ENCODE assay signal across 28 cellular contexts in the genomic region with DNA sequence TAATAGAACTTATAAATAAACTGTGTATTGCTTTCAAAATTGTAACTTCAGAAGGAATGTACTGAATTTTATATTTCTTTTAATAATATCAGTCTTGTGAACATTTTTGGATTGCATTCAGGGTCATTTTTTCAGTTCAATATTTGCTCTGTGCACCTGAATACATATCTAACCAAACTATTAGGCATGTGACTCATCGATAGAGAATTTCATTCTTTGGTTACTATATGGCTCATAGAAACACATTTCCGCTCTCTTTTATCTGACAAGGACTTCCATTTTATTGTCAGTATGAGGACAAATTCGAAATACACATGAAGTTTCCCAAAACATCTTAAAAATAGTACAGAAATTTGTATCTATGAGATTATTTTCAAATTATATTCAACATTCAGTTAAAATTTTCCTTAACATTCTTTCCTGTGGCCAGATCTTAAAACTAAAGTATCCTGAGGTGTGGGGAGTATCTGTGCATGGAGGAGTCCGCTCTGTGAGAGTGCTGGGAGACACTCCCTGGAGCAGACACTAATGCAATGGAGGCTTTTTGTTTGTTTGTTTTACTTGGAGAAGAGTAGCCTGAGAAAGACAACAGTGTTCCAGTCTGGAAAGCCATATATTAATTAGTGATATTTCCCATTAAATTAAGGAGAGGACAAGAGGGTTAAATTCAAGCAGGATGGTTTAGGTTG.
A peak's percentile ranks its signal among the peaks of the same experiment; 100 is the strongest.
DNase-seq lines count a peak whose midpoint lies in the region; ATAC-seq and TF ChIP-seq lines count a peak whose summit lies in the region.
"Had no signal": no experiment of that assay in that cellular context is flagged by ENCODE, and none has a peak within 500 bp of the region (broad histone marks: within the 10 kb centered on the region; RNA-seq: fewer than 3 reads in every experiment).

No MANE protein-coding gene starts in this region.

- peak overlapping the region in 2 of 3 experiments; percentile 10 to 66; a peak in 1 of 7 replicates for H3K27ac Mint-ChIP-seq in H9
- H3K27ac Mint-ChIP-seq: activated T-cell treated with anti-CD3 and anti-CD28 coated beads, Interleukin-2, amount 50 U/mL, for 72 hours; immature natural killer cell; nephron; stimulated activated naive B cell treated with anti-CD40 and anti-IgM and Interleukin-4, amounts not matched to agents 10 μg/mL and 1 μg/mL and 100 μg/mL, for 72 hours; T-helper 17 cell had no signal

- no peaks in the 10 kb centered on the region for H3K36me3 ChIP-seq in PC-3 (ENCODE audit: low read depth, low read length)
- no peaks in the 10 kb centered on the region for H3K36me3 ChIP-seq in neuronal stem cell (replicated peaks in 1 of 2; ENCODE audit: control insufficient read depth in 2 of 2, insufficient read depth in 2 of 2, low read length in 2 of 2)
- H3K36me3 ChIP-seq: ascending aorta, HAP-1, upper lobe of right lung had no signal

- H3K4me3 ChIP-seq in PC-3 (ENCODE audit: low read length) (peak overlapping the region; percentile 50; the same call in 1 of the 2 replicates), neuronal stem cell (ENCODE audit: low read length in 2 of 2) (no peak overlapping the region)
- H3K4me3 ChIP-seq: ascending aorta, HAP-1, upper lobe of right lung had no signal

- no peak overlapping the region for H2BK20ac ChIP-seq in H9 (ENCODE audit: low read depth, low read length, poor library complexity, severe bottlenecking)

- no peak overlapping the region for H2BK15ac ChIP-seq in H9 (ENCODE audit: low read depth, low read length)
- H2BK15ac ChIP-seq in neuronal stem cell (ENCODE audit: low read length) = no peak overlapping the region

- no peak overlapping the region for H3K56ac ChIP-seq in H9 (ENCODE audit: insufficient read length, low read depth, low read length)

- no peak overlapping the region for H2BK120ac ChIP-seq in H9 (ENCODE audit: low read depth, low read length, poor library complexity, severe bottlenecking)
- no peak overlapping the region for H2BK120ac ChIP-seq in neuronal stem cell (ENCODE audit: low read depth, low read length)

- no peak overlapping the region for H3K23ac ChIP-seq in H9 (ENCODE audit: insufficient read length, low read depth, low read length)
- no peak overlapping the region for H3K23ac ChIP-seq in neuronal stem cell (ENCODE audit: low read depth, low read length, poor library complexity)

- H4K20me1 ChIP-seq in H9 (ENCODE audit: control insufficient read depth, insufficient read depth, insufficient read length) (no peaks in the 10 kb centered on the region), PC-3 (ENCODE audit: low read length) (no peaks in the 10 kb centered on the region)

- no peaks in the 10 kb centered on the region for H3K9me3 Mint-ChIP-seq in H9
- H3K9me3 Mint-ChIP-seq: stimulated activated naive B cell treated with anti-CD40 and anti-IgM and Interleukin-4, amounts not matched to agents 10 μg/mL and 1 μg/mL and 100 μg/mL, for 72 hours had no signal

- H3K4me2 ChIP-seq in H9 (ENCODE audit: insufficient read depth, insufficient read length, low read length) (no peak overlapping the region), PC-3 (ENCODE audit: low read length) (peak overlapping the region; percentile 79), neuronal stem cell (ENCODE audit: insufficient read depth, low read length, poor library complexity, severe bottlenecking) (no peak overlapping the region)

- H3K79me2 ChIP-seq in H9 (ENCODE audit: insufficient read depth, low read length) (no peaks in the 10 kb centered on the region), PC-3 (ENCODE audit: low read length) (no peaks in the 10 kb centered on the region)

- no peak overlapping the region for H2BK5ac ChIP-seq in H9 (ENCODE audit: insufficient read length, low read length)
- H2BK5ac ChIP-seq in neuronal stem cell (ENCODE audit: low read length) = no peak overlapping the region

- no peaks in the 10 kb centered on the region for H3K27me3 Mint-ChIP-seq in H9 (ENCODE audit: low read depth)
- H3K27me3 Mint-ChIP-seq: stimulated activated naive B cell treated with anti-CD40 and anti-IgM and Interleukin-4, amounts not matched to agents 10 μg/mL and 1 μg/mL and 100 μg/mL, for 72 hours; T-helper 17 cell had no signal

- intact Hi-C loops in PC-3 (cut with micrococcal nuclease) = loop anchor here (2.0 to 10.0 kb wide), 5 partner anchors 27 to 323 kb away; no protein-coding TSS in a partner anchor

- peaks cover 4 to 5% of the 10 kb centered on the region in 2 experiments; a peak in 2 of 4 replicates for H3K4me1 Mint-ChIP-seq in H9
- H3K4me1 Mint-ChIP-seq: immature natural killer cell; nephron; stimulated activated naive B cell treated with anti-CD40 and anti-IgM and Interleukin-4, amounts not matched to agents 10 μg/mL and 1 μg/mL and 100 μg/mL, for 72 hours; T-helper 17 cell had no signal

- H3K9me3 ChIP-seq in H9 (ENCODE audit: control insufficient read depth, low read depth, low read length) (no peaks in the 10 kb centered on the region), PC-3 (ENCODE audit: low read length) (no peaks in the 10 kb centered on the region), neuronal stem cell (replicated peaks in 1 of 2; ENCODE audit: control insufficient read depth in 2 of 2, insufficient read depth in 1 of 2, low read depth in 1 of 2, low read length in 2 of 2) (no peaks in the 10 kb centered on the region)
- H3K9me3 ChIP-seq: ascending aorta, HAP-1, upper lobe of right lung had no signal

- no peak overlapping the region for H3K14ac ChIP-seq in H9 (ENCODE audit: insufficient read depth, low read length)
- H3K14ac ChIP-seq in neuronal stem cell (ENCODE audit: low read length) = no peak overlapping the region

- H3F3A ChIP-seq in PC-3 (ENCODE audit: low read length, unreplicated experiment) = peaks cover 6% of the 10 kb centered on the region

- CTCF ChIA-PET in PC-3 (lab: Charles Lee) = no interaction called here

- H3K4me1 ChIP-seq in H9 (ENCODE audit: insufficient read depth, low read length) (no peaks in the 10 kb centered on the region), PC-3 (ENCODE audit: insufficient read depth, low read length) (peaks cover 46% of the 10 kb centered on the region), neuronal stem cell (ENCODE audit: control insufficient read depth in 2 of 2, insufficient read depth in 1 of 2, low read depth in 1 of 2, low read length in 2 of 2) (no peaks in the 10 kb centered on the region)
- H3K4me1 ChIP-seq: ascending aorta, upper lobe of right lung had no signal

- H2BK12ac ChIP-seq in H9 (ENCODE audit: insufficient read length, low read depth, low read length) = no peak overlapping the region
- no peak overlapping the region for H2BK12ac ChIP-seq in neuronal stem cell (ENCODE audit: low read length)

- H2AK5ac ChIP-seq in H9 (ENCODE audit: insufficient read length, low read length) (no peak overlapping the region), neuronal stem cell (ENCODE audit: low read depth, low read length) (no peak overlapping the region)

- H3K18ac ChIP-seq in H9 (ENCODE audit: insufficient read length, low read depth, low read length) = no peak overlapping the region
- no peak overlapping the region for H3K18ac ChIP-seq in neuronal stem cell (ENCODE audit: low read length)

- H2AFZ ChIP-seq in H9 (ENCODE audit: low read length) (no peak overlapping the region), PC-3 (ENCODE audit: low read length) (peak overlapping the region; percentile 68), neuronal stem cell (ENCODE audit: low read length) (peak overlapping the region; percentile 17)

- peak; percentile 84 for ATAC-seq in PC-3
- no peak for ATAC-seq in HG03378 (IDR thresholded peaks at IDR 0.05; ENCODE audit: unreplicated experiment)
- ATAC-seq: activated CD4-positive, CD25-positive, alpha-beta regulatory T cell treated with anti-CD3 and anti-CD28 coated beads, Interleukin-2, amount 50 U/mL, for 24 hours; activated T-cell treated with anti-CD3 and anti-CD28 coated beads, Interleukin-2, amount 50 U/mL, for 72 hours; left colon; Right ventricle myocardium inferior; SK-N-SH treated with all-trans-retinoic acid at 6 μM for 48 hours; stimulated activated naive B cell treated with anti-CD40 and anti-IgM and Interleukin-4, amounts not matched to agents 10 μg/mL and 1 μg/mL and 100 μg/mL, for 72 hours; T-helper 17 cell; upper lobe of right lung had no signal

- no peak overlapping the region for H3K27ac ChIP-seq in H9 (ENCODE audit: insufficient read length, low read depth, low read length)
- H3K27ac ChIP-seq in PC-3 (ENCODE audit: low read length) = peak overlapping the region; percentile 82
- no peak overlapping the region for H3K27ac ChIP-seq in neuronal stem cell (replicated peaks; ENCODE audit: low read length)
- H3K27ac ChIP-seq: ascending aorta, HL-60, upper lobe of right lung had no signal

- H3K4ac ChIP-seq in H9 (ENCODE audit: low read depth, low read length) (no peak overlapping the region), neuronal stem cell (ENCODE audit: low read length) (no peak overlapping the region)

- DNase-seq in H9 (no peak), PC-3 (peak; percentile 91), dermis blood vessel endothelial cell (peak; percentile 67), neuronal stem cell (ENCODE audit: low spot score) (no peak), NCI-H1092 (lab: John Stamatoyannopoulos, UW) (no peak), NCI-H1436 treated with DMSO at 0.1 percent for 48 hours (lab: John Stamatoyannopoulos, UW) (no peak), 8988T (no peak)
- DNase-seq: activated CD4-positive, alpha-beta T cell treated with anti-CD3 and anti-CD28 coated beads, Interleukin-2, amount 50 U/mL, for 48 hours; activated T-cell treated with anti-CD3 and anti-CD28 coated beads, Interleukin-2, amount 50 U/mL, for 72 hours; immature natural killer cell; Kasumi-1; left colon; mammary epithelial cell; NCI-H1436; NCI-H2081 treated with DMSO at 0.1 percent for 48 hours; NCI-H446 treated with DMSO at 0.1 percent for 48 hours; NCI-H774; stimulated activated naive B cell treated with anti-CD40 and anti-IgM and Interleukin-4, amounts not matched to agents 10 μg/mL and 1 μg/mL and 100 μg/mL, for 72 hours; T-helper 17 cell; upper lobe of right lung had no signal

- H4K5ac ChIP-seq in H9 (ENCODE audit: insufficient read length, low read depth, low read length) = no peak overlapping the region

- no peaks in the 10 kb centered on the region for H3K79me1 ChIP-seq in H9 (ENCODE audit: insufficient read depth, low read depth, low read length, poor library complexity, severe bottlenecking)
- H3K79me1 ChIP-seq in neuronal stem cell (ENCODE audit: low read depth, low read length) = no peaks in the 10 kb centered on the region

- H3K23me2 ChIP-seq in H9 (ENCODE audit: insufficient read length, low read depth, low read length, poor library complexity, severe bottlenecking) = no peaks in the 10 kb centered on the region

- POLR2A ChIA-PET in PC-3 (lab: Charles Lee; ENCODE audit: unreplicated experiment) = no interaction called here

- H3K36me3 Mint-ChIP-seq in H9 (ENCODE audit: insufficient read depth in 1 of 3, low read depth in 3 of 3) = no peaks in the 10 kb centered on the region
- H3K36me3 Mint-ChIP-seq: immature natural killer cell; stimulated activated naive B cell treated with anti-CD40 and anti-IgM and Interleukin-4, amounts not matched to agents 10 μg/mL and 1 μg/mL and 100 μg/mL, for 72 hours had no signal

- H3T11ph ChIP-seq in H9 (ENCODE audit: low read length) = no peak overlapping the region

- TSS peak; percentile 89 for BruUV-seq in PC-3 (replicated peaks; lab: Mats Ljungman, UMichigan)

- TF ChIP-seq CTCF in H9 (conservative IDR thresholded peaks at IDR 0.05) (no peak), PC-3 (conservative IDR thresholded peaks at IDR 0.05; ENCODE audit: low read depth, low read length) (no peak)

- no peak overlapping the region for H3K4me3 Mint-ChIP-seq in H9
- H3K4me3 Mint-ChIP-seq: activated T-cell treated with anti-CD3 and anti-CD28 coated beads, Interleukin-2, amount 50 U/mL, for 72 hours; immature natural killer cell; nephron; stimulated activated naive B cell treated with anti-CD40 and anti-IgM and Interleukin-4, amounts not matched to agents 10 μg/mL and 1 μg/mL and 100 μg/mL, for 72 hours; T-helper 17 cell had no signal

- H3K27me3 ChIP-seq in H9 (ENCODE audit: insufficient read depth, low read length) (no peaks in the 10 kb centered on the region), PC-3 (ENCODE audit: low read length) (no peaks in the 10 kb centered on the region), neuronal stem cell (ENCODE audit: control insufficient read depth in 3 of 3, insufficient read depth in 3 of 3, low read depth in 1 of 3, low read length in 3 of 3) (no peaks in the 10 kb centered on the region)
- H3K27me3 ChIP-seq: ascending aorta, upper lobe of right lung had no signal

- no peak overlapping the region for H3K9ac ChIP-seq in H9 (ENCODE audit: extremely low read depth, insufficient read length, low read length)
- H3K9ac ChIP-seq in PC-3 (ENCODE audit: low read length) = peak overlapping the region; percentile 43
- no peak overlapping the region for H3K9ac ChIP-seq in neuronal stem cell (ENCODE audit: low read depth, low read length, poor library complexity)

- no CpG with 5 or more reads among the region's 4 CpGs for WGBS in H9 (ENCODE audit: extremely low coverage, insufficient read length, low lambda C conversion rate)
- WGBS in neuronal stem cell (ENCODE audit: extremely low coverage in 2 of 2, insufficient read length in 2 of 2, insufficient replicate concordance in 1 of 2), 2 donors = no CpG with 5 or more reads among the region's 4 CpGs

- no peaks in the 10 kb centered on the region for H3K9me2 ChIP-seq in PC-3 (replicated peaks; ENCODE audit: low read length)

- no peak overlapping the region for H4K8ac ChIP-seq in H9 (replicated peaks; ENCODE audit: insufficient read length, low read depth, low read length)
- no peak overlapping the region for H4K8ac ChIP-seq in neuronal stem cell (ENCODE audit: low read depth, low read length)

- H4K91ac ChIP-seq in H9 (ENCODE audit: insufficient read length, low read depth, low read length) (no peak overlapping the region), neuronal stem cell (ENCODE audit: low read depth, low read length, poor library complexity) (no peak overlapping the region)

Comparison
In these comparisons a context has a peak if more than half of its experiments do, and no peak if none do; other contexts are left out.
1. DNase-seq: peak in PC-3 (single experiment) and dermis blood vessel endothelial cell (single experiment); none in H9 (single experiment), neuronal stem cell (single experiment), NCI-H1092 (single experiment), NCI-H1436 treated with DMSO at 0.1 percent for 48 hours (single experiment) and 8988T (single experiment).